In the genomic region with DNA sequence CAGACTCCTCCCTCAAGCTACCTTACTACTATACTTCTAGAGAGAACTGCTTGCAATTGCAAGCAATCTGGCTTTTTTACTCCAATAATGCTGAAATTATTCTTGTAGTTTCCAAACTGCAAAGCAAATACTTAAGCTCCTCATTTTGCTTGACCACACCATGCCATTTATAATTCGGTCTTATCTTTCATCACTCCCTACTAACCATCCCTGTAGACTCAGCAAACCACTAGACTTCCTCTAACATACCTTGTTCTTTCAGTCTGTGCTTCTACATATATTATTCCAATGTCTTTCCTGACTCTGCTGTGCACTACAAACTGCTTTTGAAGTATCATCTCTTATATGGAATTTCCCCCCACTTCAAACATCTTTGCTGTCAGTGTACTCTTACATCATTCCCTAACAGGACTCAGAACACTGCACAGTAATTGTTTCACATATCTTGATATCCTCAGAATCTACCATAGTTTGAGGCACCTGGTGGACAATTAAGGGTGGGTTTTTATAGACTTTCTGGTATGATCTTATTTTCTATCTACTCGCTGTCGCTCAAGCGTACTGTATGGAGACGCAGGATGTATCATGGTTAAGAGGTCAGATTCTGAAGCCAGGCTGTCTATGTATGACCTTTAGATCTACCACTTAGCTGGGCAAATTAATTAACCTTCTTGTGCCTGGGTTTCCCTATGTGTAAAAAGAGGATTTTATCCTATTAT, we compare ENCODE assay signal across 8 cellular contexts. TPM values are rescaled to one million over a fixed set of nuclear protein-coding genes. Genes with fewer than 3 reads are reported as not detected.
DNase-seq lines count a peak whose midpoint lies in the region; ATAC-seq and TF ChIP-seq lines count a peak whose summit lies in the region.

No MANE protein-coding gene starts in this region.

- DNase-seq in M059J (ENCODE audit: low read depth) (peak; percentile 57), choroid plexus epithelial cell (ENCODE audit: low read depth) (peak; percentile 39), NCI-H1417 treated with DMSO at 0.1 percent for 48 hours (lab: John Stamatoyannopoulos, UW) (no peak), inferior parietal cortex (ENCODE audit: extremely low spot score) (no peak), NCI-H345 (lab: John Stamatoyannopoulos, UW) (no peak)
- no peak for DNase-seq in natural killer cell treated with Interleukin-12 subunit alpha and Interleukin-12 subunit beta and Interleukin-15 and Interleukin-18, amount 100 ng/mL, for 72 hours (ENCODE audit: low spot score)
- DNase-seq in stimulated activated CD4-positive, alpha-beta T cell treated with anti-CD3 and anti-CD28 coated beads, Interleukin-12 subunit alpha, Interleukin-12 subunit beta, amount 100 ng/mL, for 4 hours: no peak

- H3K27me3 Mint-ChIP-seq in natural killer cell treated with Interleukin-12 subunit alpha and Interleukin-12 subunit beta and Interleukin-15 and Interleukin-18, amount 100 ng/mL, for 72 hours: no peaks in the 10 kb centered on the region

- H3K4me3 ChIP-seq in BLaER1 treated with 17β-estradiol and CSF1 and Interleukin-3, amounts not matched to agents 10 nM and 100 nM: peak overlapping the region in 6 of 10 experiments; percentile 81 to 91 (median 86); a peak in 11 of 20 replicates
- peak overlapping the region; percentile 98 for H3K4me3 ChIP-seq in choroid plexus epithelial cell (ENCODE audit: low read depth, low read length)

- no peak overlapping the region for H3K27ac Mint-ChIP-seq in natural killer cell treated with Interleukin-12 subunit alpha and Interleukin-12 subunit beta and Interleukin-15 and Interleukin-18, amount 100 ng/mL, for 72 hours

- H3K27me3 ChIP-seq in BLaER1 treated with 17β-estradiol and CSF1 and Interleukin-3, amounts not matched to agents 10 nM and 100 nM: no peaks in the 10 kb centered on the region

- H4K20me1 ChIP-seq in BLaER1 treated with 17β-estradiol and CSF1 and Interleukin-3, amounts not matched to agents 10 nM and 100 nM: peaks cover 0 to 66% (median 28%) of the 10 kb centered on the region in 11 experiments; a peak in 15 of 22 replicates

- H3K4me1 Mint-ChIP-seq in natural killer cell treated with Interleukin-12 subunit alpha and Interleukin-12 subunit beta and Interleukin-15 and Interleukin-18, amount 100 ng/mL, for 72 hours (ENCODE audit: low read depth in 2 of 2): peaks cover 34 to 51% of the 10 kb centered on the region in 2 donors

- peak overlapping the region; percentile 76 to 96 (median 85) for H3K4me2 ChIP-seq in BLaER1 treated with 17β-estradiol and CSF1 and Interleukin-3, amounts not matched to agents 10 nM and 100 nM

- peaks cover 4% of the 10 kb centered on the region for H3K9me3 Mint-ChIP-seq in natural killer cell treated with Interleukin-12 subunit alpha and Interleukin-12 subunit beta and Interleukin-15 and Interleukin-18, amount 100 ng/mL, for 72 hours

- no peak for ATAC-seq in natural killer cell treated with Interleukin-12 subunit alpha and Interleukin-12 subunit beta and Interleukin-15 and Interleukin-18, amount 100 ng/mL, for 72 hours

- peaks cover 25 to 70% (median 36%) of the 10 kb centered on the region in 10 experiments for H3K4me1 ChIP-seq in BLaER1 treated with 17β-estradiol and CSF1 and Interleukin-3, amounts not matched to agents 10 nM and 100 nM

- H3K27ac ChIP-seq in BLaER1 treated with 17β-estradiol and CSF1 and Interleukin-3, amounts not matched to agents 10 nM and 100 nM: peak overlapping the region in 1 of 11 experiments; percentile 96; a peak in 1 of 22 replicates

- H3K36me3 ChIP-seq in BLaER1 treated with 17β-estradiol and CSF1 and Interleukin-3, amounts not matched to agents 10 nM and 100 nM: peaks cover 11 to 33% (median 22%) of the 10 kb centered on the region in 11 experiments; a peak in 21 of 22 replicates

- no peak for TF ChIP-seq CTCF in choroid plexus epithelial cell (conservative IDR thresholded peaks at IDR 0.05; ENCODE audit: low read depth, low read length)

- H3K36me3 Mint-ChIP-seq in natural killer cell treated with Interleukin-12 subunit alpha and Interleukin-12 subunit beta and Interleukin-15 and Interleukin-18, amount 100 ng/mL, for 72 hours: peaks cover 22% of the 10 kb centered on the region

- H3K9me3 ChIP-seq in BLaER1 treated with 17β-estradiol and CSF1 and Interleukin-3, amounts not matched to agents 10 nM and 100 nM (replicated peaks in 1 of 11): peaks cover 0 to 20% (median 18%) of the 10 kb centered on the region in 11 experiments; a peak in 20 of 22 replicates

- H3K9ac ChIP-seq in BLaER1 treated with 17β-estradiol and CSF1 and Interleukin-3, amounts not matched to agents 10 nM and 100 nM: peak overlapping the region in 4 of 11 experiments; percentile 93 to 97 (median 96); a peak in 10 of 22 replicates

- peak overlapping the region; percentile 93 for H3K4me3 Mint-ChIP-seq in natural killer cell treated with Interleukin-12 subunit alpha and Interleukin-12 subunit beta and Interleukin-15 and Interleukin-18, amount 100 ng/mL, for 72 hours

RNA-seq across cellular contexts. Expression of a gene that starts 2.8 kb away (rescaled TPM):
- total RNA-seq in M059J (2014; rRNA removed; shearing (Covaris generic)): 82.5 and 128 TPM in 2 replicates
- total RNA-seq in natural killer cell treated with Interleukin-12 subunit alpha and Interleukin-12 subunit beta and Interleukin-15 and Interleukin-18, amount 100 ng/mL, for 72 hours: 10 to 100 TPM; 52.7 to 55.4 TPM

Comparison
In these comparisons a context has a peak if more than half of its experiments do, and no peak if none do; other contexts are left out.
1. DNase-seq: peak in M059J (single experiment) and choroid plexus epithelial cell (single experiment); none in natural killer cell treated with Interleukin-12 subunit alpha and Interleukin-12 subunit beta and Interleukin-15 and Interleukin-18, amount 100 ng/mL, for 72 hours (single experiment), NCI-H1417 treated with DMSO at 0.1 percent for 48 hours (single experiment), inferior parietal cortex (single experiment), NCI-H345 (single experiment) and stimulated activated CD4-positive, alpha-beta T cell treated with anti-CD3 and anti-CD28 coated beads, Interleukin-12 subunit alpha, Interleukin-12 subunit beta, amount 100 ng/mL, for 4 hours (single experiment).